ENCODE assay signal across 1 cellular context in the genomic region with DNA sequence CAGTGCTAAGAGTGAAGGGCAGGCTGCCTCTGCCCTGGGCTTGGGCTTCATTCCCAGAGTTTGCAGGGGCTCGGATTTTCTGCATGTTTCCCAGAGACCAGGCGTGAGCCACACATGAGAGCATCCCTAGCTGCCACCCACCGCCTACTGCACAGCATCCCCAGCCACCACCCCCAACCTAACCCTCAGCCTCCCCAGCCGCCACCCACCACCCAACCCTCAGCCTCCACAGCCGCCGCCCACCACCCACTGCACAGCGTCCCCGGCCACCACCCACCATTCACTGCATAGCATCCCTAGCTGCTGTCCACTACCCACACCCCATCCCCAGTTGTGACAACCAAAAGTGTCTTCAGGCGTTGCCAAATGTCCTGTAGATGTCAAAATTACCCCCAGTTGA.
TF ChIP-seq lines count a peak whose summit lies in the region.

No MANE protein-coding gene starts in this region.

TF ChIP-seq in H1, 55 proteins besides CTCF, POLR2A, EP300 and RAD21:
- TF ChIP-seq RFX5 (IDR thresholded peaks at IDR 0.05; ENCODE audit: borderline replicate concordance, low read depth, low read length) (no peak), NRF1 (IDR thresholded peaks at IDR 0.05; ENCODE audit: low read depth, low read length) (no peak), TCF12 (IDR thresholded peaks at IDR 0.05; ENCODE audit: low read depth, low read length) (no peak), CEBPB (IDR thresholded peaks at IDR 0.05; ENCODE audit: low read depth, low read length) (no peak), HDAC6 (IDR thresholded peaks at IDR 0.05; ENCODE audit: low read depth, low read length) (no peak), PHF8 (conservative IDR thresholded peaks at IDR 0.05; ENCODE audit: low read depth, low read length) (no peak), SP4 (IDR thresholded peaks at IDR 0.05; ENCODE audit: low read length) (no peak), HDAC2 (IDR thresholded peaks at IDR 0.05; ENCODE audit: borderline replicate concordance in 1 of 2, low read depth in 2 of 2, low read length in 2 of 2) (no peak), ASH2L (IDR thresholded peaks at IDR 0.05; ENCODE audit: low read length) (no peak), SRF (IDR thresholded peaks at IDR 0.05; ENCODE audit: low read depth, low read length) (no peak), TAF7 (optimal IDR thresholded peaks at IDR 0.05; ENCODE audit: borderline replicate concordance, low read depth, low read length) (no peak), RBBP5 (IDR thresholded peaks at IDR 0.05; ENCODE audit: borderline replicate concordance, low read depth, low read length) (no peak), BACH1 (IDR thresholded peaks at IDR 0.05; ENCODE audit: low read length) (no peak), TAF1 (IDR thresholded peaks at IDR 0.05; ENCODE audit: low read depth, low read length) (no peak)
- TF ChIP-seq, protein P1, sequence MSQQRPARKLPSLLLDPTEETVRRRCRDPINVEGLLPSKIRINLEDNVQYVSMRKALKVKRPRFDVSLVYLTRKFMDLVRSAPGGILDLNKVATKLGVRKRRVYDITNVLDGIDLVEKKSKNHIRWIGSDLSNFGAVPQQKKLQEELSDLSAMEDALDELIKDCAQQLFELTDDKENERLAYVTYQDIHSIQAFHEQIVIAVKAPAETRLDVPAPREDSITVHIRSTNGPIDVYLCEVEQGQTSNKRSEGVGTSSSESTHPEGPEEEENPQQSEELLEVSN (IDR thresholded peaks at IDR 0.05): no peak
